Comparison of ENCODE assay signal across 8 cellular contexts in the genomic region with DNA sequence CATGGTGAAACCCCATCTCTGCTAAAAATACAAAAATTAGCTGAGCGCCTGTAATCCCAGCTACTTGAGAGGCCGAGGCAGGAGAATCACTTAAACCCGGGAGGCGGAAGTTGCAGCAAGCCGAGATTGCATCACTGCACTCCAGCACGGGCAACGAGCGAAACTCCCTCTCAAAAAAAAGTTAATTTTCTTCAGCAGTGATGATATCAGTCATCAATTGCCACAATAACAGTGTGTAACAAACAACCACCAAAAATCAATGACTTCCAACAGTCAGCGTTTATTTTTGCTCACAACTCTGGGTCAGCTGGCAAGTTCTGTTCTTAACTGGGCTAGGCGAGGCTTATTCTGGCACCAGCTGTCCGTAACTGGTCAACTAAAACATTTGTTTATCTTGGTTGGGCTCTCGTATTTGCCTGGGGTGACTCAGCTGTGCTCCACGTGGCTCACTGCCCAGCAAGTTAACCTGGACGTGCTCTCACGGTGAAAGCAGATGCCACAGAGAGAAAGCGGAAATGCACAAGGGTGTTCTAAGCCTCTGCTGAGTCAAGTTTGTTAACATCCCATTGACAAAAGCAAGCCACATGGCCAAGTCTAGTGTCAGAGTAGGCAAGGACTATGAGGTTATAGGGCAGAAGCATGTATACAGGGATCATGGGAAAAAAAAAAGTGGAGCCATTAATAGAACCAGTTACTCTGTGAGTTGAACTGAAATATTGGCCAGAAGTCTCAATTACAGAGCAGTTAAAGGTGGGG. TPM values are rescaled to one million over a fixed set of nuclear protein-coding genes. Genes with fewer than 3 reads are reported as not detected.
DNase-seq lines count a peak whose midpoint lies in the region; ATAC-seq and TF ChIP-seq lines count a peak whose summit lies in the region.

No MANE protein-coding gene starts in this region.

- CTCF ChIA-PET in AG04449 (lab: Yijun Ruan, JAX), result no interaction called here

- H3K27me3 ChIP-seq in ovary, result no peaks in the 10 kb centered on the region

- H3K27ac ChIP-seq in ovary, result peak overlapping the region in 1 of 2 donors; percentile 66

- TF ChIP-seq CTCF in AG04449 (IDR thresholded peaks at IDR 0.05; ENCODE audit: insufficient read depth, low read length, missing control alignments) (no peak), fibroblast of villous mesenchyme (IDR thresholded peaks at IDR 0.05; ENCODE audit: insufficient read depth, low read depth, low read length) (no peak), ovary (IDR thresholded peaks at IDR 0.05) (no peak)

- TF ChIP-seq EP300 in ovary (IDR thresholded peaks at IDR 0.05), result no peak

- peak; percentile 31 for DNase-seq in AG04449 (ENCODE audit: low read depth, low spot score)
- peak; percentile 68 for DNase-seq in HuH-7 (ENCODE audit: low spot score)
- peak; percentile 34 for DNase-seq in SIG-M5 (lab: John Stamatoyannopoulos, UW)
- DNase-seq in fibroblast of villous mesenchyme (ENCODE audit: low read depth), result peak; percentile 98
- peak; percentile 83 to 91 (median 88) for DNase-seq in ovary
- no peak for DNase-seq in germinal center (ENCODE audit: low spot score)

- no peaks in the 10 kb centered on the region for H3K36me3 ChIP-seq in ovary

- no peak for ATAC-seq in GM21737 (IDR thresholded peaks at IDR 0.05; ENCODE audit: unreplicated experiment)
- ATAC-seq in GM21529 (IDR thresholded peaks at IDR 0.05; ENCODE audit: unreplicated experiment), result no peak

- no peaks in the 10 kb centered on the region for H3K9me3 ChIP-seq in ovary

- H3K4me3 ChIP-seq in AG04449 (ENCODE audit: low read depth, low read length) (no peak overlapping the region), fibroblast of villous mesenchyme (ENCODE audit: low read depth, low read length) (peak overlapping the region; percentile 4), ovary (no peak overlapping the region)

- no peak for TF ChIP-seq POLR2A in ovary (IDR thresholded peaks at IDR 0.05)

- 9 to 15% (median 11%) methylated on average over 16 of the region's 16 CpGs for WGBS in ovary, 3 donors

- intact Hi-C loops in ovary (cut with DNase I), result no loop called here

- no peaks in the 10 kb centered on the region for H3K4me1 ChIP-seq in ovary (ENCODE audit: insufficient read depth)

- POLR2A ChIA-PET in AG04449 (lab: Yijun Ruan, JAX), result no interaction called here

RNA-seq across cellular contexts. Expression of a gene that starts 52.1 kb away (rescaled TPM):
- total RNA-seq in fibroblast of villous mesenchyme (not detected in 2 replicates), ovary (under 1 TPM in 1 of 7 donors, not detected in 6; 0.36 TPM)
- not detected for polyA plus RNA-seq in ovary

RNA-seq across cellular contexts. Expression of a gene that starts 58.1 kb away (rescaled TPM):
- 2.9 and 3.5 TPM in 2 replicates for total RNA-seq in fibroblast of villous mesenchyme
- 10 to 100 TPM; 11.7 to 27.9 (median 24.6) TPM for total RNA-seq in ovary
- 10 to 100 TPM in 1 of 2 donors, 1 to 10 TPM in 1; 9.8 to 22.8 TPM for polyA plus RNA-seq in ovary
